In the genomic region with DNA sequence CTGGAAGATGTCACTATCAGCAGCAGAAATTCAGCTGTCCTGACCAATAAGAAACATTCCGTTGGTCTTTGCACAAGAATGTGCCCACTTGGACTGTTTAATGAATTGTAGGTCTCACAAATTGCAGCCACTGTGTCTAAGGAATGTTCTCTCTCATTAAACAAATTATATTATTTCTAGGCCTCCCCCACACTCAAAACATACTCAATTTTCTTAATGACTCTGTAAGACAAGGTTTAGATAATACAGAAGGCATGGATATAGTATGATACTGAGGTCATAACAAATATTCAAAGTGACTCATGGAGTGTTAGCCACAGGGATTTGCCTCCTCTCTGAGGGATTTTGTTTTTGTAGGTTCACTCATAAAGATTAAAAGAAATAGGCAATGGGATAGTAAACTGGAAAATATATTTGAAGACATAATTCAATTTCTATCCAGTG, we compare ENCODE assay signal across 12 cellular contexts.
DNase-seq lines count a peak whose midpoint lies in the region; ATAC-seq and TF ChIP-seq lines count a peak whose summit lies in the region.
"Had no signal": no experiment of that assay in that cellular context is flagged by ENCODE, and none has a peak within 500 bp of the region (broad histone marks: within the 10 kb centered on the region; RNA-seq: fewer than 3 reads in every experiment).

No MANE protein-coding gene starts in this region.

- no peak overlapping the region for H3K4me3 ChIP-seq in IMR-90 (ENCODE audit: insufficient read depth, low read depth, low read length)
- no peak overlapping the region for H3K4me3 ChIP-seq in muscle layer of colon (ENCODE audit: low read depth in 1 of 2, low read length in 2 of 2)
- H3K4me3 ChIP-seq in coronary artery: no peak overlapping the region
- H3K4me3 ChIP-seq: dorsolateral prefrontal cortex had no signal

- H4K8ac ChIP-seq in IMR-90 (ENCODE audit: low read depth in 2 of 2, low read length in 2 of 2): no peak overlapping the region; a peak in 1 of 4 replicates

- no peak overlapping the region for H4K5ac ChIP-seq in IMR-90 (ENCODE audit: low read depth, low read length)

- peak overlapping the region; percentile 25; the same call in 1 of the 2 replicates for H3K4me2 ChIP-seq in IMR-90 (ENCODE audit: low read depth, low read length)

- dilution Hi-C loops in IMR-90 (cut with HindIII; ENCODE audit: low sequenced_read_pairs, unreplicated experiment): no loop called here

- H3K27ac ChIP-seq in IMR-90 (ENCODE audit: insufficient read depth, low read length): no peak overlapping the region
- H3K27ac ChIP-seq in muscle layer of colon (ENCODE audit: low read depth, low read length): peak overlapping the region; percentile 4
- H3K27ac ChIP-seq in coronary artery: no peak overlapping the region
- H3K27ac ChIP-seq: dorsolateral prefrontal cortex, WERI-Rb-1 had no signal

- no peak overlapping the region for H2BK15ac ChIP-seq in IMR-90 (ENCODE audit: low read depth, low read length)

- peak overlapping the region; percentile 1; the same call in 1 of the 2 replicates for H2BK20ac ChIP-seq in IMR-90 (ENCODE audit: low read depth, low read length)

- H4K20me1 ChIP-seq in IMR-90 (ENCODE audit: insufficient read depth, low read length): no peaks in the 10 kb centered on the region

- in situ Hi-C loops in IMR-90 (cut with MboI; ENCODE audit: low sequenced_read_pairs): loop anchor here (10.0 to 25.0 kb wide), 2 partner anchors 271 to 841 kb away; no protein-coding TSS in a partner anchor

- no peaks in the 10 kb centered on the region for H3K9me3 ChIP-seq in IMR-90 (ENCODE audit: control insufficient read depth, insufficient read depth, low read length)
- no peaks in the 10 kb centered on the region for H3K9me3 ChIP-seq in muscle layer of colon (ENCODE audit: low read length)

- no peak for TF ChIP-seq POLR2A in IMR-90 (IDR thresholded peaks at IDR 0.05; ENCODE audit: low read depth, low read length)

- no peak overlapping the region; the same call in 1 of the 2 replicates for H3K18ac ChIP-seq in IMR-90 (ENCODE audit: low read depth, low read length)

- CTCF ChIA-PET in IMR-90 (lab: Yijun Ruan, JAX): interaction anchor here (1.3 kb wide), 1 partner anchor 14 kb away, joined by 5 read pairs; no protein-coding TSS in a partner anchor

- intact Hi-C loops in IMR-90 (cut with micrococcal nuclease) (loop anchor here (1.0 to 5.0 kb wide), 7 partner anchors 34 to 279 kb away; a partner anchor contains a TSS), cardiac septum (cut with DNase I) (loop anchor here (10.0 kb wide), 1 partner anchor 271 kb away; no protein-coding TSS in a partner anchor)

- no peak overlapping the region for H2AK5ac ChIP-seq in IMR-90 (ENCODE audit: low read depth, low read length)

- no peak overlapping the region; the same call in 1 of the 2 replicates for H3K4ac ChIP-seq in IMR-90 (ENCODE audit: low read depth, low read length)

- no peak overlapping the region for H2AK9ac ChIP-seq in IMR-90 (replicated peaks; ENCODE audit: low read depth, low read length, poor library complexity)

- no peaks in the 10 kb centered on the region for H3K27me3 ChIP-seq in IMR-90 (ENCODE audit: control insufficient read depth, insufficient read depth, low read length)
- H3K27me3 ChIP-seq in muscle layer of colon (ENCODE audit: control insufficient read depth in 1 of 2, insufficient read depth in 2 of 2, low read length in 2 of 2): no peaks in the 10 kb centered on the region
- H3K27me3 ChIP-seq: dorsolateral prefrontal cortex had no signal

- ATAC-seq in IMR-90 (ENCODE audit: low read depth): peak; percentile 86

- H3K79me1 ChIP-seq in IMR-90 (ENCODE audit: low read depth in 1 of 2, low read length in 2 of 2): peaks cover 3 to 12% of the 10 kb centered on the region in 2 experiments; a peak in 2 of 4 replicates

- H4K91ac ChIP-seq in IMR-90 (ENCODE audit: insufficient read depth, low read depth, low read length): no peak overlapping the region

- no peak overlapping the region for H3K9ac ChIP-seq in IMR-90 (ENCODE audit: low read depth, low read length)
- no peak overlapping the region for H3K9ac ChIP-seq in muscle layer of colon (ENCODE audit: low read length)

- no peak overlapping the region for H3K14ac ChIP-seq in IMR-90 (replicated peaks; ENCODE audit: low read depth, low read length)

- POLR2A ChIA-PET in IMR-90 (lab: Charles Lee; ENCODE audit: unreplicated experiment): interaction anchor here (0.5 kb wide), 1 partner anchor 15 kb away, joined by 3 read pairs; no protein-coding TSS in a partner anchor

- no CpG with 5 or more reads among the region's 1 CpG for WGBS in IMR-90 (ENCODE audit: extremely low coverage in 2 of 2, insufficient read length in 1 of 2), 2 experiments

- H3K4me1 ChIP-seq in IMR-90 (ENCODE audit: control insufficient read depth, insufficient read depth, low read length): peaks cover 23% of the 10 kb centered on the region
- peaks cover 34% of the 10 kb centered on the region for H3K4me1 ChIP-seq in muscle layer of colon (ENCODE audit: insufficient read depth, low read length)

- DNase-seq in AG08395 (ENCODE audit: low spot score): peak; percentile 71
- DNase-seq in IMR-90: peak; percentile 95
- peak; percentile 58 for DNase-seq in dedifferentiated amniotic fluid mesenchymal stem cell (ENCODE audit: extremely low spot score)
- no peak for DNase-seq in coronary artery (ENCODE audit: low spot score)
- DNase-seq in cardiac septum (ENCODE audit: low spot score): no peak
- no peak for DNase-seq in activated CD4-positive, alpha-beta T cell treated with anti-CD3 and anti-CD28 coated beads for 48 hours
- DNase-seq in 8988T: no peak
- DNase-seq: dorsolateral prefrontal cortex, NCI-H2081, nucleus accumbens, WERI-Rb-1 had no signal

- BruUV-seq in IMR-90 (replicated peaks; lab: Mats Ljungman, UMichigan): no TSS peak

- no peak overlapping the region for H3K56ac ChIP-seq in IMR-90 (ENCODE audit: extremely low read depth, insufficient read depth, low read length)

- no peak overlapping the region for H3K23ac ChIP-seq in IMR-90 (ENCODE audit: low read depth, low read length)

- H2AFZ ChIP-seq in IMR-90 (replicated peaks; ENCODE audit: low read length, poor library complexity): no peak overlapping the region

- H2BK5ac ChIP-seq in IMR-90 (ENCODE audit: low read depth, low read length, poor library complexity, severe bottlenecking): peak overlapping the region; percentile 99

- TF ChIP-seq CTCF in IMR-90 (conservative IDR thresholded peaks at IDR 0.05; ENCODE audit: low read depth, low read length): no peak
- TF ChIP-seq CTCF in coronary artery (IDR thresholded peaks at IDR 0.05): no peak

- TF ChIP-seq RAD21 in IMR-90 (IDR thresholded peaks at IDR 0.05; ENCODE audit: low read length): peak; percentile 26; the same call in 1 of the 2 replicates

- peaks cover 11% of the 10 kb centered on the region for H3K9me1 ChIP-seq in IMR-90 (ENCODE audit: insufficient read depth, low read length)

- H2BK120ac ChIP-seq in IMR-90 (ENCODE audit: low read depth, low read length): peak overlapping the region; percentile 97

- H3K36me3 ChIP-seq in IMR-90 (ENCODE audit: control insufficient read depth, insufficient read depth, low read length): no peaks in the 10 kb centered on the region
- H3K36me3 ChIP-seq in muscle layer of colon (ENCODE audit: insufficient read depth, low read length): no peaks in the 10 kb centered on the region
- H3K36me3 ChIP-seq: WERI-Rb-1 had no signal

TF ChIP-seq in IMR-90, 13 proteins besides CTCF, POLR2A, EP300 and RAD21:
- TF ChIP-seq, protein P1, sequence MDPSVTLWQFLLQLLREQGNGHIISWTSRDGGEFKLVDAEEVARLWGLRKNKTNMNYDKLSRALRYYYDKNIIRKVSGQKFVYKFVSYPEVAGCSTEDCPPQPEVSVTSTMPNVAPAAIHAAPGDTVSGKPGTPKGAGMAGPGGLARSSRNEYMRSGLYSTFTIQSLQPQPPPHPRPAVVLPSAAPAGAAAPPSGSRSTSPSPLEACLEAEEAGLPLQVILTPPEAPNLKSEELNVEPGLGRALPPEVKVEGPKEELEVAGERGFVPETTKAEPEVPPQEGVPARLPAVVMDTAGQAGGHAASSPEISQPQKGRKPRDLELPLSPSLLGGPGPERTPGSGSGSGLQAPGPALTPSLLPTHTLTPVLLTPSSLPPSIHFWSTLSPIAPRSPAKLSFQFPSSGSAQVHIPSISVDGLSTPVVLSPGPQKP (IDR thresholded peaks at IDR 0.05; ENCODE audit: borderline replicate concordance, low read depth, low read length): no peak
- 0 out of 2 replicates have a peak, but pooled peaks have one; percentile 15 for TF ChIP-seq BHLHE40 (IDR thresholded peaks at IDR 0.05; ENCODE audit: low read depth, low read length)
- no peak for TF ChIP-seq MXI1 (IDR thresholded peaks at IDR 0.05; ENCODE audit: borderline replicate concordance, low read depth, low read length)
- TF ChIP-seq MAFK (IDR thresholded peaks at IDR 0.05; ENCODE audit: low read depth, low read length): no peak
- TF ChIP-seq FOS (IDR thresholded peaks at IDR 0.05; ENCODE audit: low read depth, low read length): peak; percentile 73
- no peak for TF ChIP-seq RFX5 (IDR thresholded peaks at IDR 0.05; ENCODE audit: low read depth, low read length)
- TF ChIP-seq, protein P2, sequence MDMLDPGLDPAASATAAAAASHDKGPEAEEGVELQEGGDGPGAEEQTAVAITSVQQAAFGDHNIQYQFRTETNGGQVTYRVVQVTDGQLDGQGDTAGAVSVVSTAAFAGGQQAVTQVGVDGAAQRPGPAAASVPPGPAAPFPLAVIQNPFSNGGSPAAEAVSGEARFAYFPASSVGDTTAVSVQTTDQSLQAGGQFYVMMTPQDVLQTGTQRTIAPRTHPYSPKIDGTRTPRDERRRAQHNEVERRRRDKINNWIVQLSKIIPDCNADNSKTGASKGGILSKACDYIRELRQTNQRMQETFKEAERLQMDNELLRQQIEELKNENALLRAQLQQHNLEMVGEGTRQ (IDR thresholded peaks at IDR 0.05; ENCODE audit: low read depth, low read length): no peak
- no peak for TF ChIP-seq CEBPB (IDR thresholded peaks at IDR 0.05; ENCODE audit: low read depth, low read length)
- no peak for TF ChIP-seq RCOR1 (IDR thresholded peaks at IDR 0.05; ENCODE audit: insufficient replicate concordance, low read length)
- TF ChIP-seq NFE2L2 (IDR thresholded peaks at IDR 0.05; ENCODE audit: low read depth, low read length): no peak
- no peak for TF ChIP-seq CHD1 (IDR thresholded peaks at IDR 0.05; ENCODE audit: low read depth, low read length)

Comparison
In these comparisons a context has a peak if more than half of its experiments do, and no peak if none do; other contexts are left out.
1. DNase-seq: peak in AG08395 (single experiment), IMR-90 (single experiment) and dedifferentiated amniotic fluid mesenchymal stem cell (single experiment); none in coronary artery (single experiment), cardiac septum (single experiment), activated CD4-positive, alpha-beta T cell treated with anti-CD3 and anti-CD28 coated beads for 48 hours (single experiment) and 8988T (single experiment).